20 cellular contexts compared by ENCODE assay signal in genomic region chr19:1665565-1666047, GRCh38. TPM values are rescaled to one million over a fixed set of nuclear protein-coding genes. Genes with fewer than 3 reads are reported as not detected.
DNase-seq lines count a peak whose midpoint lies in the region; ATAC-seq and TF ChIP-seq lines count a peak whose summit lies in the region.
"Had no signal": no experiment of that assay in that cellular context is flagged by ENCODE, and none has a peak within 500 bp of the region (broad histone marks: within the 10 kb centered on the region; RNA-seq: fewer than 3 reads in every experiment).

No MANE protein-coding gene starts in this region.

- H3K4me1 Mint-ChIP-seq in glutamatergic neuron (ENCODE audit: low read depth, unreplicated experiment), result peaks cover 11% of the 10 kb centered on the region

- peaks cover 10% of the 10 kb centered on the region for H3K27me3 Mint-ChIP-seq in glutamatergic neuron (ENCODE audit: unreplicated experiment)

- H3K79me2 ChIP-seq in OCI-LY3 (ENCODE audit: low read length), result no peaks in the 10 kb centered on the region

- peaks cover 8% of the 10 kb centered on the region; the same call in 1 of the 2 replicates for H3K9me3 ChIP-seq in OCI-LY3 (ENCODE audit: insufficient read depth, low read length)
- H3K9me3 ChIP-seq: Caco-2, mucosa of descending colon had no signal

- ATAC-seq in GM19035 (IDR thresholded peaks at IDR 0.05; ENCODE audit: unreplicated experiment) (no peak), GM21381 (IDR thresholded peaks at IDR 0.05; ENCODE audit: unreplicated experiment) (no peak)
- ATAC-seq: foreskin keratinocyte, left colon, mucosa of descending colon, sciatic nerve had no signal

- H2AFZ ChIP-seq in OCI-LY3 (ENCODE audit: low read depth, low read length), result no peak overlapping the region

- peak overlapping the region; percentile 89 for H3K4me2 ChIP-seq in OCI-LY3 (ENCODE audit: low read length)

- H3K36me3 Mint-ChIP-seq in glutamatergic neuron (ENCODE audit: unreplicated experiment), result no peaks in the 10 kb centered on the region
- H3K36me3 Mint-ChIP-seq: activated naive CD4-positive, alpha-beta T cell treated with anti-CD3 and anti-CD28 coated beads, Interleukin-2, amount 50 U/mL, for 24 hours had no signal

- TF ChIP-seq CTCF in OCI-LY3 (IDR thresholded peaks at IDR 0.05; ENCODE audit: low read depth, low read length) (no peak), glutamatergic neuron (IDR thresholded peaks at IDR 0.05; ENCODE audit: partially characterized antibody, unreplicated experiment) (no peak)

- no peaks in the 10 kb centered on the region for H3K27me3 ChIP-seq in OCI-LY3 (ENCODE audit: low read depth, low read length)

- no peak overlapping the region for H3K27ac Mint-ChIP-seq in glutamatergic neuron (ENCODE audit: unreplicated experiment)
- H3K27ac Mint-ChIP-seq: activated CD4-positive, alpha-beta T cell treated with anti-CD3 and anti-CD28 coated beads, Interleukin-2, amount 10 ng/mL, durations not matched to agents 7 days and 5 days; activated naive CD4-positive, alpha-beta T cell treated with anti-CD3 and anti-CD28 coated beads, Interleukin-2, amount 50 U/mL, for 24 hours had no signal

- H3K9me3 Mint-ChIP-seq in glutamatergic neuron (ENCODE audit: unreplicated experiment), result peaks cover 9% of the 10 kb centered on the region
- H3K9me3 Mint-ChIP-seq: activated CD4-positive, alpha-beta T cell treated with anti-CD3 and anti-CD28 coated beads, Interleukin-2, amount 10 ng/mL, durations not matched to agents 7 days and 5 days; activated naive CD4-positive, alpha-beta T cell treated with anti-CD3 and anti-CD28 coated beads, Interleukin-2, amount 50 U/mL, for 24 hours had no signal

- H3K4me1 ChIP-seq in OCI-LY3 (ENCODE audit: low read length), result peaks cover 71% of the 10 kb centered on the region
- H3K4me1 ChIP-seq: Caco-2, foreskin keratinocyte had no signal

- peak; percentile 25 for DNase-seq in COLO668 (lab: John Stamatoyannopoulos, UW; ENCODE audit: unreplicated experiment)
- peak; percentile 31 for DNase-seq in glutamatergic neuron
- no peak for DNase-seq in NCI-H524 treated with DMSO at 0.1 percent for 48 hours (lab: John Stamatoyannopoulos, UW)
- no peak for DNase-seq in NCI-H2196 (lab: John Stamatoyannopoulos, UW; ENCODE audit: unreplicated experiment)
- DNase-seq: activated CD4-positive, alpha-beta T cell treated with anti-CD3 and anti-CD28 coated beads, Interleukin-2, amount 10 ng/mL, durations not matched to agents 7 days and 5 days; cortex of kidney; foreskin keratinocyte; left colon; mucosa of descending colon; MV-4-11; NCI-H2029; NCI-H526 had no signal

- no peak overlapping the region for H3K4me3 Mint-ChIP-seq in glutamatergic neuron (ENCODE audit: unreplicated experiment)
- H3K4me3 Mint-ChIP-seq: activated CD4-positive, alpha-beta T cell treated with anti-CD3 and anti-CD28 coated beads, Interleukin-2, amount 10 ng/mL, durations not matched to agents 7 days and 5 days; activated naive CD4-positive, alpha-beta T cell treated with anti-CD3 and anti-CD28 coated beads, Interleukin-2, amount 50 U/mL, for 24 hours had no signal

- peak; percentile 35 for TF ChIP-seq POLR2A in GM19193 (IDR thresholded peaks at IDR 0.05; ENCODE audit: extremely low read depth, insufficient read depth, insufficient read length)

- peak overlapping the region; percentile 98 for H3K27ac ChIP-seq in OCI-LY3 (ENCODE audit: low read length)
- H3K27ac ChIP-seq: foreskin keratinocyte, HL-60 had no signal

- H3K9ac ChIP-seq in OCI-LY3 (ENCODE audit: low read length), result peak overlapping the region; percentile 76

- peak overlapping the region; percentile 68 for H3K4me3 ChIP-seq in OCI-LY3 (ENCODE audit: low read length)
- H3K4me3 ChIP-seq: mucosa of descending colon had no signal

- H4K20me1 ChIP-seq in OCI-LY3 (ENCODE audit: insufficient read depth, low read length), result no peaks in the 10 kb centered on the region

- H3K36me3 ChIP-seq in OCI-LY3 (replicated peaks; ENCODE audit: low read depth, low read length), result peaks cover 7% of the 10 kb centered on the region

RNA-seq across cellular contexts. Expression of gene TCF3, which starts 13.2 kb away (rescaled TPM):
- 249 TPM for total RNA-seq in glutamatergic neuron (ENCODE audit: unreplicated experiment)

Comparison
In these comparisons a context has a peak if more than half of its experiments do, and no peak if none do; other contexts are left out.
1. DNase-seq: peak in COLO668 (single experiment) and glutamatergic neuron (single experiment); none in NCI-H524 treated with DMSO at 0.1 percent for 48 hours (single experiment) and NCI-H2196 (single experiment).